Comparison of ENCODE assay signal across 8 cellular contexts in the genomic region with DNA sequence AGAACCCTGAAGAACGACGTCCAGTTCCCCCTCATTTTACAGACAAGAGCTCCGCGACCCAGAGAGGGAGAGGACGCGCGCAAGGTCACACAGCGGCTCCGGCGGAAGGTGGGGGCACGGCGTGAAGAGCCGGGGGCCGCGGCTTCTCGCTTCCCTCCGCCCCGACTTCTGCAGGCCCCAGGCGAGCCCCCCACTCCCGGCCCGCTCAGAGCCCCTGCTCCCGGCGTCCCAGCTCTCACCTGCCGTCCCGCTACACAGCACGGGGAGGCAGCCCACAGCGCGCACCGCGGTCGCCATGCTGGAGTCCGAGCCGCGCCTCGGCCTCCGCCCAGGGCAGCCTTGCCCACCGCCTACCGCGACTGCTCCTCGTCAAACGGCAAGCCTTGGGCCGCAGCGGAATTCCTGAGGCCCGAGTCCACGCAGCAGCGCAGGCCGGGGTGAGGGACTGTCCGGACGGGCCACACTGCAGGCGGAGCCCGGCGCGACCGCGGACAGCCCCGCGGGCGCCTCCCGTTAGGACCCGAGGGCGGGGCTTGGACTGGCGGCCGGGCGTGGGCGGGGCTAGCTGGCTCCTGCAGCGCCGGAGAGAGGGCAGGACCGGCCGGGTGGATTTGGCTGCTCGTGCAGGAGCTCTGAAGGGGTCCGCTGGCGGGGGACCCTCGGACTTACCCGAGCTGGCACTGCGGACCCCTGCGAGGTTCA. TPM values are rescaled to one million over a fixed set of nuclear protein-coding genes. Genes with fewer than 3 reads are reported as not detected.
DNase-seq lines count a peak whose midpoint lies in the region; ATAC-seq and TF ChIP-seq lines count a peak whose summit lies in the region.

A gene (minus strand): TSS at position 314 of the 702 bp plus-strand sequence. CDS start 17 bp downstream, at position 297.

- H3F3A ChIP-seq in OCI-LY1 (ENCODE audit: insufficient read depth, low read length) = no peaks in the 10 kb centered on the region

- intact Hi-C loops in mucosa of descending colon (cut with DNase I, micrococcal nuclease) = no loop called here

- peaks cover 37% of the 10 kb centered on the region for H3K36me3 ChIP-seq in OCI-LY1 (ENCODE audit: insufficient read depth, low read length)
- no peaks in the 10 kb centered on the region for H3K36me3 ChIP-seq in mucosa of descending colon (ENCODE audit: low read depth)

- peak within 1 kb of the TSS; percentile 31; the same call in 1 of the 2 replicates for H2AFZ ChIP-seq in OCI-LY1 (ENCODE audit: low read length)

- H3K4me1 ChIP-seq in OCI-LY1 (ENCODE audit: insufficient read depth, low read length, severe bottlenecking) (peaks cover 26% of the 10 kb centered on the region), mucosa of descending colon (ENCODE audit: low read depth) (peaks cover 22% of the 10 kb centered on the region)

- no peaks in the 10 kb centered on the region for H4K20me1 ChIP-seq in OCI-LY1 (ENCODE audit: insufficient read depth, low read length)

- H3K4me3 ChIP-seq in OCI-LY1 (ENCODE audit: low read depth, low read length, poor library complexity, severe bottlenecking) (peak within 1 kb of the TSS; percentile 86), mucosa of descending colon (peak within 1 kb of the TSS; percentile 99)

- peak within 1 kb of the TSS; percentile 82 for H3K4me2 ChIP-seq in OCI-LY1 (ENCODE audit: low read length)

- H3K79me2 ChIP-seq in OCI-LY1 (ENCODE audit: insufficient read depth, low read length) = peaks cover 37% of the 10 kb centered on the region

- H3K27me3 ChIP-seq in OCI-LY1 (ENCODE audit: insufficient read depth, low read length) = no peaks in the 10 kb centered on the region

- ATAC-seq in GM19468 (IDR thresholded peaks at IDR 0.05; ENCODE audit: extremely low read depth, unreplicated experiment) (peak; percentile 87), mucosa of descending colon (peak; percentile 98)

- no peak for TF ChIP-seq CTCF in OCI-LY1 (IDR thresholded peaks at IDR 0.05; ENCODE audit: low read length)
- no peak for TF ChIP-seq CTCF in mucosa of descending colon (IDR thresholded peaks at IDR 0.05)

- H3K9me2 ChIP-seq in OCI-LY1 (ENCODE audit: low read depth, low read length) = no peaks in the 10 kb centered on the region

- H3K27ac ChIP-seq in OCI-LY1 (ENCODE audit: low read depth, low read length, poor library complexity, severe bottlenecking) = peak within 1 kb of the TSS; percentile 34

- peak within 1 kb of the TSS; percentile 86 for H3K9ac ChIP-seq in OCI-LY1 (ENCODE audit: low read length)

- DNase-seq in COR-L47 (lab: John Stamatoyannopoulos, UW) (peak; percentile 61), HS-27A (ENCODE audit: low read depth) (peak; percentile 49), epidermal melanocyte (ENCODE audit: insufficient read length, low spot score) (peak; percentile 90), mucosa of descending colon (peak; percentile 91 to 94 (median 94))
- DNase-seq in activated CD8-positive, alpha-beta memory T cell treated with anti-CD3 and anti-CD28 coated beads, Interleukin-2, amount 50 U/mL, for 48 hours = peak; percentile 96
- peak; percentile 86 for DNase-seq in stimulated activated CD8-positive, alpha-beta memory T cell treated with anti-CD3 and anti-CD28 coated beads, Interleukin-4, amount 100 ng/mL, for 24 hours (ENCODE audit: low read depth)

- no peaks in the 10 kb centered on the region for H3K9me3 ChIP-seq in OCI-LY1 (ENCODE audit: low read length)
- H3K9me3 ChIP-seq in mucosa of descending colon = no peaks in the 10 kb centered on the region

RNA-seq across cellular contexts. Expression of the gene that starts here (rescaled TPM):
- 10 to 100 TPM; 65.1 to 69.6 (median 68.6) TPM for total RNA-seq in mucosa of descending colon

Comparison
In these comparisons a context has a peak if more than half of its experiments do, and no peak if none do; other contexts are left out.
1. Peak in every context shown above with its lines: DNase-seq, ATAC-seq, H3K4me3 ChIP-seq and H3K27ac ChIP-seq.